Comparison of ENCODE assay signal across 1 cellular context in genomic region chr15:35673093-35673573, GRCh38.
TF ChIP-seq lines count a peak whose summit lies in the region.

No MANE protein-coding gene starts in this region.

TF ChIP-seq in K562, 482 proteins besides CTCF, POLR2A, EP300 and RAD21 (continued from another document and continues in another):
- TF ChIP-seq ZBTB40 (IDR thresholded peaks at IDR 0.05) (peak; percentile 68), ZBTB40 (CRISPR knock-in tag; IDR thresholded peaks at IDR 0.05) (no peak), DPF2 (IDR thresholded peaks at IDR 0.05) (peak; percentile 79), POLR2AphosphoS5 (IDR thresholded peaks at IDR 0.05; ENCODE audit: control insufficient read depth, insufficient read depth, low read depth, low read length) (0 out of 2 replicates have a peak, but pooled peaks have one; percentile 26), ETV6 (IDR thresholded peaks at IDR 0.05; ENCODE audit: borderline replicate concordance in 1 of 2, low read depth in 2 of 2, low read length in 1 of 2) (peak; percentile 74 to 78; a peak in 3 of 4 replicates), ETV6 (CRISPR knock-in tag; IDR thresholded peaks at IDR 0.05; ENCODE audit: borderline replicate concordance) (no peak), ARID2 (IDR thresholded peaks at IDR 0.05) (no peak), MEIS2 (IDR thresholded peaks at IDR 0.05; ENCODE audit: partially characterized antibody) (peak; percentile 59), HMBOX1 (IDR thresholded peaks at IDR 0.05) (peak; percentile 43), ETV5 (CRISPR knock-in tag; IDR thresholded peaks at IDR 0.05; ENCODE audit: low read depth) (0 out of 2 replicates have a peak, but pooled peaks have one; percentile 44), SRSF1 (IDR thresholded peaks at IDR 0.05; ENCODE audit: low read depth, low read length) (no peak), FOXM1 (IDR thresholded peaks at IDR 0.05; ENCODE audit: low read depth) (peak; percentile 42; the same call in 1 of the 2 replicates), FOXM1 (CRISPR knock-in tag; IDR thresholded peaks at IDR 0.05; ENCODE audit: low read depth) (no peak), CEBPZ (IDR thresholded peaks at IDR 0.05; ENCODE audit: borderline replicate concordance, low read depth, low read length) (no peak), ZFPM2 (CRISPR knock-in tag; IDR thresholded peaks at IDR 0.05) (no peak), ZMIZ1 (IDR thresholded peaks at IDR 0.05; ENCODE audit: low read depth in 2 of 2, low read length in 2 of 2) (peak in 1 of 2 experiments; percentile 42; a peak in 1 of 4 replicates), ATF1 (CRISPR knock-in tag; IDR thresholded peaks at IDR 0.05) (no peak), ATF1 (tag; IDR thresholded peaks at IDR 0.05) (peak; percentile 44; the same call in 1 of the 2 replicates), TBP (optimal IDR thresholded peaks at IDR 0.05; ENCODE audit: low read depth, low read length) (no peak), KLF10 (CRISPR knock-in tag; IDR thresholded peaks at IDR 0.05) (no peak), JUND (IDR thresholded peaks at IDR 0.05; ENCODE audit: borderline replicate concordance, low read depth, low read length) (peak; percentile 46; the same call in 1 of the 2 replicates), JUND (tag; IDR thresholded peaks at IDR 0.05; ENCODE audit: borderline replicate concordance, low read depth, low read length) (peak; percentile 40; the same call in 1 of the 3 replicates), TAL1 (IDR thresholded peaks at IDR 0.05) (peak; percentile 69), POLR2AphosphoS2 (IDR thresholded peaks at IDR 0.05; ENCODE audit: low read length) (no peak), NFRKB (IDR thresholded peaks at IDR 0.05; ENCODE audit: low read depth) (peak; percentile 46; the same call in 1 of the 2 replicates), CREM (IDR thresholded peaks at IDR 0.05; ENCODE audit: low read depth) (peak; percentile 29; the same call in 1 of the 2 replicates), NFATC3 (IDR thresholded peaks at IDR 0.05) (no peak), MYC (IDR thresholded peaks at IDR 0.05; ENCODE audit: low read depth, low read length) (0 out of 2 replicates have a peak, but pooled peaks have one; percentile 36), MYC (CRISPR knock-in tag; IDR thresholded peaks at IDR 0.05; ENCODE audit: borderline replicate concordance, low read depth) (no peak), GABPA (tag; conservative IDR thresholded peaks at IDR 0.05; ENCODE audit: low read depth) (peak; percentile 75), TAF9B (IDR thresholded peaks at IDR 0.05; ENCODE audit: partially characterized antibody) (no peak), MAFK (IDR thresholded peaks at IDR 0.05; ENCODE audit: low read length) (0 out of 2 replicates have a peak, but pooled peaks have one; percentile 19), ELK1 (CRISPR knock-in tag; IDR thresholded peaks at IDR 0.05) (no peak), PKNOX1 (IDR thresholded peaks at IDR 0.05) (peak; percentile 31; the same call in 1 of the 2 replicates), BCLAF1 (IDR thresholded peaks at IDR 0.05; ENCODE audit: borderline replicate concordance in 1 of 2, control insufficient read depth in 1 of 2, low read depth in 2 of 2, low read length in 1 of 2) (no peak), CBFA2T3 (IDR thresholded peaks at IDR 0.05) (peak; percentile 87)
